Comparison of ENCODE assay signal across 8 cellular contexts in genomic region chrX:71618303-71618721, GRCh38. TPM values are rescaled to one million over a fixed set of nuclear protein-coding genes. Genes with fewer than 3 reads are reported as not detected.
DNase-seq lines count a peak whose midpoint lies in the region; ATAC-seq and TF ChIP-seq lines count a peak whose summit lies in the region.

Gene CXCR3 (minus strand): TSS chrX:71618511. CDS start chrX:71618449, 62 bp downstream.

- no peaks in the 10 kb centered on the region for H3K36me3 ChIP-seq in effector memory CD4-positive, alpha-beta T cell (ENCODE audit: control insufficient read depth, insufficient read depth, low read length)
- H3K36me3 ChIP-seq in stomach = peaks cover 0 to 16% (median 14%) of the 10 kb centered on the region in 4 donors

- 45 to 61% (median 47%) methylated on average over 4 of the region's 4 CpGs; no CpG with 5 or more reads in 1 of the 5 donors for WGBS in stomach, 5 donors

- H3K9me3 ChIP-seq in effector memory CD4-positive, alpha-beta T cell (ENCODE audit: control insufficient read depth, low read length) = no peaks in the 10 kb centered on the region
- H3K9me3 ChIP-seq in stomach = no peaks in the 10 kb centered on the region

- no peak for TF ChIP-seq EP300 in stomach (IDR thresholded peaks at IDR 0.05)

- DNase-seq in activated CD4-positive, alpha-beta T cell treated with anti-CD3 and anti-CD28 coated beads for 24 hours (ENCODE audit: low read depth in 2 of 2) = peak; percentile 47 to 58
- peak; percentile 45 to 59 (median 47) for DNase-seq in effector memory CD4-positive, alpha-beta T cell
- peak; percentile 26 for DNase-seq in stimulated activated CD8-positive, alpha-beta memory T cell treated with anti-CD3 and anti-CD28 coated beads, Interleukin-7, amount 100 ng/mL, for 24 hours (ENCODE audit: low read depth)
- no peak for DNase-seq in stomach
- DNase-seq in DMS153 (lab: John Stamatoyannopoulos, UW) = no peak
- DNase-seq in 8988T = no peak

- H3K27me3 ChIP-seq in effector memory CD4-positive, alpha-beta T cell (replicated peaks; ENCODE audit: control insufficient read depth, insufficient read depth, low read length, poor library complexity, severe bottlenecking) = no peaks in the 10 kb centered on the region
- no peaks in the 10 kb centered on the region for H3K27me3 ChIP-seq in stomach

- peak; percentile 61 for ATAC-seq in GM19395 (IDR thresholded peaks at IDR 0.05; ENCODE audit: unreplicated experiment)
- peak; percentile 52 for ATAC-seq in HG03442 (IDR thresholded peaks at IDR 0.05; ENCODE audit: unreplicated experiment)

- H3K4me3 ChIP-seq in effector memory CD4-positive, alpha-beta T cell (ENCODE audit: insufficient read depth, low read depth, low read length, poor library complexity, severe bottlenecking) = peak within 1 kb of the TSS; percentile 38
- H3K4me3 ChIP-seq in stomach = peak within 1 kb of the TSS in 2 of 4 donors; percentile 4 to 11

- TF ChIP-seq POLR2A in stomach (IDR thresholded peaks at IDR 0.05) = no peak

- TF ChIP-seq CTCF in stomach (IDR thresholded peaks at IDR 0.05) = no peak

- intact Hi-C loops in stomach (cut with DNase I; ENCODE audit: low total_unique reads) = no loop called here

- H3K27ac ChIP-seq in effector memory CD4-positive, alpha-beta T cell (ENCODE audit: insufficient read depth, low read length, poor library complexity, severe bottlenecking) = peak within 1 kb of the TSS; percentile 72
- H3K27ac ChIP-seq in stomach = peak within 1 kb of the TSS in 2 of 5 donors; percentile 5 to 57

- peaks cover 45% of the 10 kb centered on the region for H3K4me1 ChIP-seq in effector memory CD4-positive, alpha-beta T cell (ENCODE audit: control insufficient read depth, insufficient read depth, low read length, poor library complexity, severe bottlenecking)
- H3K4me1 ChIP-seq in stomach = peaks cover 9 to 25% (median 17%) of the 10 kb centered on the region in 4 donors

RNA-seq across cellular contexts. Expression of gene CXCR3, which starts in this region (rescaled TPM):
- total RNA-seq in stomach = not detected
- polyA plus RNA-seq in stomach = 1 to 10 TPM in 1 of 3 donors, under 1 TPM in 2; 0.19 to 1.5 (median 0.28) TPM

Comparison
In these comparisons a context has a peak if more than half of its experiments do, and no peak if none do; other contexts are left out.
1. DNase-seq: peak in activated CD4-positive, alpha-beta T cell treated with anti-CD3 and anti-CD28 coated beads for 24 hours (2 of 2), effector memory CD4-positive, alpha-beta T cell (3 of 3) and stimulated activated CD8-positive, alpha-beta memory T cell treated with anti-CD3 and anti-CD28 coated beads, Interleukin-7, amount 100 ng/mL, for 24 hours (single experiment); none in stomach (single experiment), DMS153 (single experiment) and 8988T (single experiment).